1 cellular context compared by ENCODE assay signal in the genomic region with DNA sequence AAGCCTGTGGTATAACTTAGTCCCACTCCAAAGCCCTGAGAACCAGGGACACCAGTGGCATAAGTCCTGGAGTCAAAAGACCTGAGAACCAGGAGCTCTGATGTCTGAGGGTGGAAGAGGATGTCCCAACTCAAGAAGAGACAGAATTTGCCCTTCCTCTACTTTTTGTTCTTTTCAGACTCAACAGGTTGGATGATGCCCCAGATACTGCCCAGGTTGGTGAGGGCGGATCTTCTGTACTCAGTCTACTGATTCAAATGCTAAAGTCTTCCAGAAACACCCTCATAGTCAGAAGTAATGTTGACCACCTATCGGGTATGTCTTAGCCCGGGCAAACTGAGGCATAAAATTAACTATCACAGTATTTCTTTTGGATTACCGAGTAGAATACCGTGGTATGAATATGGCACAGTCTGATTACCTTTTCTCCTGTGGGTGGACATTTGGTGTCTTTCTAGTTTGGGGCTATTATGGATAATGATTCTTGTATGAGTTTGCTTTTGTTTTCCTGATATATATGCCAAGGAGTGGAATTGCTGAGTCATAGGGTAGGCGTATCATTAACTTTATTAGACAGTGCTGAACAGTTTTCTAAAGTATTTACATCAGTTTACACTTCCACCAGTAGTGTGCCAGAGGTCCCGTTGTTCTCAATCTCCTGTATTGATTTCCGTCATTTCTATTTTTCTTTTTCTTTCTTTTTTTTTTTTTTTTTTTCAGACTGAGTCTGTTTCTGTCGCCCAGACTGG.
A peak's percentile ranks its signal among the peaks of the same experiment; 100 is the strongest.
TF ChIP-seq lines count a peak whose summit lies in the region.

No MANE protein-coding gene starts in this region.

TF ChIP-seq in K562, 482 proteins besides CTCF, POLR2A, EP300 and RAD21 (continued from another document):
- TF ChIP-seq, protein P1, sequence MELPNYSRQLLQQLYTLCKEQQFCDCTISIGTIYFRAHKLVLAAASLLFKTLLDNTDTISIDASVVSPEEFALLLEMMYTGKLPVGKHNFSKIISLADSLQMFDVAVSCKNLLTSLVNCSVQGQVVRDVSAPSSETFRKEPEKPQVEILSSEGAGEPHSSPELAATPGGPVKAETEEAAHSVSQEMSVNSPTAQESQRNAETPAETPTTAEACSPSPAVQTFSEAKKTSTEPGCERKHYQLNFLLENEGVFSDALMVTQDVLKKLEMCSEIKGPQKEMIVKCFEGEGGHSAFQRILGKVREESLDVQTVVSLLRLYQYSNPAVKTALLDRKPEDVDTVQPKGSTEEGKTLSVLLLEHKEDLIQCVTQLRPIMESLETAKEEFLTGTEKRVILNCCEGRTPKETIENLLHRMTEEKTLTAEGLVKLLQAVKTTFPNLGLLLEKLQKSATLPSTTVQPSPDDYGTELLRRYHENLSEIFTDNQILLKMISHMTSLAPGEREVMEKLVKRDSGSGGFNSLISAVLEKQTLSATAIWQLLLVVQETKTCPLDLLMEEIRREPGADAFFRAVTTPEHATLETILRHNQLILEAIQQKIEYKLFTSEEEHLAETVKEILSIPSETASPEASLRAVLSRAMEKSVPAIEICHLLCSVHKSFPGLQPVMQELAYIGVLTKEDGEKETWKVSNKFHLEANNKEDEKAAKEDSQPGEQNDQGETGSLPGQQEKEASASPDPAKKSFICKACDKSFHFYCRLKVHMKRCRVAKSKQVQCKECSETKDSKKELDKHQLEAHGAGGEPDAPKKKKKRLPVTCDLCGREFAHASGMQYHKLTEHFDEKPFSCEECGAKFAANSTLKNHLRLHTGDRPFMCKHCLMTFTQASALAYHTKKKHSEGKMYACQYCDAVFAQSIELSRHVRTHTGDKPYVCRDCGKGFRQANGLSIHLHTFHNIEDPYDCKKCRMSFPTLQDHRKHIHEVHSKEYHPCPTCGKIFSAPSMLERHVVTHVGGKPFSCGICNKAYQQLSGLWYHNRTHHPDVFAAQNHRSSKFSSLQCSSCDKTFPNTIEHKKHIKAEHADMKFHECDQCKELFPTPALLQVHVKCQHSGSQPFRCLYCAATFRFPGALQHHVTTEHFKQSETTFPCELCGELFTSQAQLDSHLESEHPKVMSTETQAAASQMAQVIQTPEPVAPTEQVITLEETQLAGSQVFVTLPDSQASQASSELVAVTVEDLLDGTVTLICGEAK (IDR thresholded peaks at IDR 0.05): 0 out of 2 replicates have a peak, but pooled peaks have one; percentile 33
- TF ChIP-seq, protein P1 (CRISPR knock-in tag; IDR thresholded peaks at IDR 0.05): no peak
- TF ChIP-seq MAFK (IDR thresholded peaks at IDR 0.05; ENCODE audit: low read length): peak; percentile 67; the same call in 1 of the 2 replicates
- peak; percentile 76 for TF ChIP-seq C11orf30 (IDR thresholded peaks at IDR 0.05; ENCODE audit: low read depth)
- no peak for TF ChIP-seq CBX2 (IDR thresholded peaks at IDR 0.05; ENCODE audit: insufficient read depth, low read length, poor library complexity, severe bottlenecking)
- TF ChIP-seq ZBED1 (IDR thresholded peaks at IDR 0.05): no peak
- no peak for TF ChIP-seq L3MBTL2 (IDR thresholded peaks at IDR 0.05)
- peak; percentile 70 for TF ChIP-seq NFE2 (IDR thresholded peaks at IDR 0.05; ENCODE audit: low read depth)
- peak; percentile 68 for TF ChIP-seq MAFF (IDR thresholded peaks at IDR 0.05; ENCODE audit: low read length)
- no peak for TF ChIP-seq DACH1 (IDR thresholded peaks at IDR 0.05; ENCODE audit: partially characterized antibody)
- TF ChIP-seq CCNT2 (IDR thresholded peaks at IDR 0.05; ENCODE audit: borderline replicate concordance, extremely low read depth, insufficient read length, low read depth, low read length): no peak
- no peak for TF ChIP-seq KDM1A (IDR thresholded peaks at IDR 0.05)
- TF ChIP-seq, protein P2, sequence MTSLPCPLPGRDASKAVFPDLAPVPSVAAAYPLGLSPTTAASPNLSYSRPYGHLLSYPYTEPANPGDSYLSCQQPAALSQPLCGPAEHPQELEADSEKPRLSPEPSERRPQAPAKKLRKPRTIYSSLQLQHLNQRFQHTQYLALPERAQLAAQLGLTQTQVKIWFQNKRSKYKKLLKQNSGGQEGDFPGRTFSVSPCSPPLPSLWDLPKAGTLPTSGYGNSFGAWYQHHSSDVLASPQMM (CRISPR knock-in tag; IDR thresholded peaks at IDR 0.05): no peak
- TF ChIP-seq NFE2L1 (tag; IDR thresholded peaks at IDR 0.05; ENCODE audit: borderline replicate concordance, low read depth): peak; percentile 83
- TF ChIP-seq MAFG (tag; conservative IDR thresholded peaks at IDR 0.05): peak; percentile 88
- peak; percentile 49; the same call in 1 of the 2 replicates for TF ChIP-seq BACH1 (tag; IDR thresholded peaks at IDR 0.05)
- no peak for TF ChIP-seq HDAC2 (IDR thresholded peaks at IDR 0.05)
- TF ChIP-seq, protein P3, sequence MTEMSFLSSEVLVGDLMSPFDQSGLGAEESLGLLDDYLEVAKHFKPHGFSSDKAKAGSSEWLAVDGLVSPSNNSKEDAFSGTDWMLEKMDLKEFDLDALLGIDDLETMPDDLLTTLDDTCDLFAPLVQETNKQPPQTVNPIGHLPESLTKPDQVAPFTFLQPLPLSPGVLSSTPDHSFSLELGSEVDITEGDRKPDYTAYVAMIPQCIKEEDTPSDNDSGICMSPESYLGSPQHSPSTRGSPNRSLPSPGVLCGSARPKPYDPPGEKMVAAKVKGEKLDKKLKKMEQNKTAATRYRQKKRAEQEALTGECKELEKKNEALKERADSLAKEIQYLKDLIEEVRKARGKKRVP (CRISPR knock-in tag; IDR thresholded peaks at IDR 0.05): no peak
- TF ChIP-seq HNRNPK (IDR thresholded peaks at IDR 0.05; ENCODE audit: low read depth, low read length, poor library complexity, severe bottlenecking): no peak
TF ChIP-seq in K562: peak in this region for 9.
